28 cellular contexts compared by ENCODE assay signal in the genomic region with DNA sequence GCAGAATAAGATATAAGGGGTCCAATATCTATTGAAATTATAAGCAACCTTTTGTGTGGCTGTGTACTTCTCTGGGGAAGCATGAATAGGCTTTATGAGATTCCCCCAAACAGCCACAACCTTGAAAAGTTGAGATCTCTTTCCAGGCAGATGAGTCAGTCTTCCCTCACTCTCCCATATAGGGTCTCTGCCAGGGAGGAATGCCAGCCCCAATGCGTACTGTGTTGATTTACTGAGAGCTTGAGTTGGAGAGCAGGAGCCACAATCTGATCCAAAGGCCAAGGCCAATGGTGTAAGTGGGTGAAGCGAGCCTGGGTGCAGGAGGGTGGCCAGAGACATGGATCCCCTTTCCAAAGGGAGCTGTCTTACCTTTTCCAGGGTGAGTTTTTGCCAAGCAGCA.
A peak's percentile ranks its signal among the peaks of the same experiment; 100 is the strongest.
DNase-seq lines count a peak whose midpoint lies in the region; ATAC-seq and TF ChIP-seq lines count a peak whose summit lies in the region.
"Had no signal": no experiment of that assay in that cellular context is flagged by ENCODE, and none has a peak within 500 bp of the region (broad histone marks: within the 10 kb centered on the region; RNA-seq: fewer than 3 reads in every experiment).

No MANE protein-coding gene starts in this region.

- no peaks in the 10 kb centered on the region for H3F3A ChIP-seq in SK-N-SH (replicated peaks; ENCODE audit: insufficient read depth)

- H4K20me1 ChIP-seq in SK-N-SH (ENCODE audit: insufficient read depth) = no peaks in the 10 kb centered on the region

- H3K27ac Mint-ChIP-seq in chondrocyte (ENCODE audit: unreplicated experiment) = no peak overlapping the region
- H3K27ac Mint-ChIP-seq: activated CD4-positive, alpha-beta T cell treated with anti-CD3 and anti-CD28 coated beads, Interleukin-2, amount 10 ng/mL, durations not matched to agents 7 days and 5 days; activated naive CD4-positive, alpha-beta T cell treated with anti-CD3 and anti-CD28 coated beads, Interleukin-2, amount 50 U/mL, for 72 hours; activated T-helper 17 cell treated with anti-CD3 and anti-CD28 coated beads, Interleukin-2, amount 50 U/mL, for 72 hours; B cell; stimulated activated naive CD8-positive, alpha-beta T cell treated with anti-CD3 and anti-CD28 coated beads, Interleukin-15, Interleukin-2, amounts not matched to agents 100 ng/mL and 50 ng/mL, for 24 hours had no signal

- no peak overlapping the region for H3K9ac ChIP-seq in SK-N-SH

- H3K4me1 ChIP-seq in right atrium auricular region (no peaks in the 10 kb centered on the region), uterus (peaks cover 0 to 4% of the 10 kb centered on the region in 2 donors), SK-N-SH (ENCODE audit: control insufficient read depth in 1 of 2, insufficient read depth in 2 of 2, low read depth in 1 of 2, low read length in 1 of 2) (peaks cover 0 to 5% of the 10 kb centered on the region in 2 experiments; a peak in 2 of 4 replicates)
- H3K4me1 ChIP-seq: breast epithelium had no signal

- no peak overlapping the region for H2AFZ ChIP-seq in SK-N-SH (ENCODE audit: low read depth)

- H3K27me3 ChIP-seq in right atrium auricular region (no peaks in the 10 kb centered on the region), uterus (no peaks in the 10 kb centered on the region), SK-N-SH (ENCODE audit: insufficient read depth) (no peaks in the 10 kb centered on the region; the same call in 1 of the 2 replicates)
- H3K27me3 ChIP-seq: breast epithelium, transverse colon had no signal

- peaks cover 17% of the 10 kb centered on the region for H3K4me1 Mint-ChIP-seq in chondrocyte (ENCODE audit: low read depth)
- H3K4me1 Mint-ChIP-seq: activated CD4-positive, alpha-beta T cell treated with anti-CD3 and anti-CD28 coated beads, Interleukin-2, amount 10 ng/mL, durations not matched to agents 7 days and 5 days; activated T-helper 17 cell treated with anti-CD3 and anti-CD28 coated beads, Interleukin-2, amount 50 U/mL, for 72 hours; B cell had no signal

- H3K36me3 ChIP-seq in right atrium auricular region (no peaks in the 10 kb centered on the region), uterus (no peaks in the 10 kb centered on the region), SK-N-SH (replicated peaks in 1 of 2; ENCODE audit: control insufficient read depth in 1 of 2, insufficient read depth in 2 of 2, low read length in 1 of 2) (no peaks in the 10 kb centered on the region)
- H3K36me3 ChIP-seq: breast epithelium, transverse colon, WERI-Rb-1 had no signal

- H3K4me3 Mint-ChIP-seq in chondrocyte (ENCODE audit: unreplicated experiment) = no peak overlapping the region
- H3K4me3 Mint-ChIP-seq: activated CD4-positive, alpha-beta T cell treated with anti-CD3 and anti-CD28 coated beads, Interleukin-2, amount 10 ng/mL, durations not matched to agents 7 days and 5 days; activated T-helper 17 cell treated with anti-CD3 and anti-CD28 coated beads, Interleukin-2, amount 50 U/mL, for 72 hours; B cell; stimulated activated naive CD8-positive, alpha-beta T cell treated with anti-CD3 and anti-CD28 coated beads, Interleukin-15, Interleukin-2, amounts not matched to agents 100 ng/mL and 50 ng/mL, for 24 hours had no signal

- no peak for TF ChIP-seq RAD21 in SK-N-SH (IDR thresholded peaks at IDR 0.05; ENCODE audit: low read length)

- no peak overlapping the region for H3K4me3 ChIP-seq in right atrium auricular region
- H3K4me3 ChIP-seq in astrocyte of the cerebellum (ENCODE audit: low read depth, low read length) = no peak overlapping the region
- no peak overlapping the region for H3K4me3 ChIP-seq in uterus
- no peak overlapping the region for H3K4me3 ChIP-seq in SK-N-SH (ENCODE audit: low read depth in 2 of 2, low read length in 1 of 2)
- H3K4me3 ChIP-seq: breast epithelium, lung, SK-N-MC, transverse colon had no signal

- CTCF ChIA-PET in SK-N-SH (lab: Yijun Ruan, JAX) = interaction anchor here (1.3 kb wide), 1 partner anchor 22 kb away, joined by 8 read pairs; no protein-coding TSS in a partner anchor

- no peaks in the 10 kb centered on the region for H3K9me2 ChIP-seq in SK-N-SH

- POLR2A ChIA-PET in SK-N-SH (lab: Yijun Ruan, JAX) = no interaction called here

- H3K9me3 ChIP-seq in right atrium auricular region (no peaks in the 10 kb centered on the region), uterus (no peaks in the 10 kb centered on the region), SK-N-SH (no peaks in the 10 kb centered on the region)
- H3K9me3 ChIP-seq: breast epithelium, transverse colon had no signal

- in situ Hi-C loops in astrocyte of the cerebellum (cut with HindIII; ENCODE audit: low sequenced_read_pairs) = no loop called here

- H3K27ac ChIP-seq in right atrium auricular region (no peak overlapping the region), uterus (peak overlapping the region; percentile 49 to 59), SK-N-SH (ENCODE audit: low read depth in 2 of 2, low read length in 1 of 2) (no peak overlapping the region)
- H3K27ac ChIP-seq: breast epithelium, RWPE1, SK-N-MC, transverse colon, WERI-Rb-1 had no signal

- no peak for TF ChIP-seq POLR2A in uterus (IDR thresholded peaks at IDR 0.05)

- TF ChIP-seq CTCF in right atrium auricular region (IDR thresholded peaks at IDR 0.05) (no peak), astrocyte of the cerebellum (IDR thresholded peaks at IDR 0.05; ENCODE audit: low read depth, low read length, missing control alignments) (no peak), uterus (IDR thresholded peaks at IDR 0.05) (no peak), chondrocyte (IDR thresholded peaks at IDR 0.05) (no peak), SK-N-SH (IDR thresholded peaks at IDR 0.05) (no peak)

- DNase-seq in left cardiac atrium (peak; percentile 36), right atrium auricular region (ENCODE audit: low spot score) (no peak), astrocyte of the cerebellum (ENCODE audit: low read depth) (peak; percentile 9), iris pigment epithelial cell (ENCODE audit: low read depth) (peak; percentile 41), uterus (peak; percentile 47 to 69), chondrocyte (ENCODE audit: low spot score) (no peak), GOT3 (lab: John Stamatoyannopoulos, UW) (no peak), SK-N-SH (no peak)
- DNase-seq: activated CD4-positive, alpha-beta T cell treated with anti-CD3 and anti-CD28 coated beads, Interleukin-2, amount 10 ng/mL, durations not matched to agents 7 days and 5 days; COR-L47; DND-41; foreskin melanocyte; hippocampal formation; islet precursor cell; NCI-H1417; NCI-H2107; NCI-H510A; stimulated activated CD4-positive, alpha-beta T cell treated with anti-CD3 and anti-CD28 coated beads, Interleukin-12 subunit alpha, Interleukin-12 subunit beta, amount 100 ng/mL, for 4 hours; transverse colon; WERI-Rb-1 had no signal

- peak; percentile 57 to 82 for ATAC-seq in left cardiac atrium
- ATAC-seq: activated naive CD4-positive, alpha-beta T cell treated with anti-CD3 and anti-CD28 coated beads, Interleukin-2, amount 50 U/mL, for 72 hours; activated T-helper 17 cell treated with anti-CD3 and anti-CD28 coated beads, Interleukin-2, amount 50 U/mL, for 72 hours had no signal

- peaks cover 16% of the 10 kb centered on the region for H3K27me3 Mint-ChIP-seq in chondrocyte (ENCODE audit: low read depth)

- no peaks in the 10 kb centered on the region for H3K79me2 ChIP-seq in SK-N-SH (ENCODE audit: insufficient read depth)

- H3K4me2 ChIP-seq in SK-N-SH = no peak overlapping the region

- intact Hi-C loops in left cardiac atrium (cut with DNase I) (no loop called here), uterus (cut with DNase I; ENCODE audit: low total_unique reads) (no loop called here)

- H3K9me3 Mint-ChIP-seq in chondrocyte (ENCODE audit: low read depth) = no peaks in the 10 kb centered on the region
- H3K9me3 Mint-ChIP-seq: activated CD4-positive, alpha-beta T cell treated with anti-CD3 and anti-CD28 coated beads, Interleukin-2, amount 10 ng/mL, durations not matched to agents 7 days and 5 days; activated naive CD4-positive, alpha-beta T cell treated with anti-CD3 and anti-CD28 coated beads, Interleukin-2, amount 50 U/mL, for 72 hours; activated T-helper 17 cell treated with anti-CD3 and anti-CD28 coated beads, Interleukin-2, amount 50 U/mL, for 72 hours; stimulated activated naive CD8-positive, alpha-beta T cell treated with anti-CD3 and anti-CD28 coated beads, Interleukin-15, Interleukin-2, amounts not matched to agents 100 ng/mL and 50 ng/mL, for 24 hours had no signal

- H3K36me3 Mint-ChIP-seq in chondrocyte (ENCODE audit: low read depth) = no peaks in the 10 kb centered on the region
- H3K36me3 Mint-ChIP-seq: activated naive CD4-positive, alpha-beta T cell treated with anti-CD3 and anti-CD28 coated beads, Interleukin-2, amount 50 U/mL, for 72 hours had no signal

- 6% methylated on average over 2 of the region's 2 CpGs for WGBS in SK-N-SH (ENCODE audit: low lambda C conversion rate)

- TF ChIP-seq EP300 in SK-N-SH (IDR thresholded peaks at IDR 0.05; ENCODE audit: borderline replicate concordance in 1 of 2, low read depth in 1 of 2, low read length in 1 of 2) = no peak

TF ChIP-seq in SK-N-SH, 30 proteins besides CTCF, POLR2A, EP300 and RAD21 (continues in another document):
- TF ChIP-seq NRF1 (IDR thresholded peaks at IDR 0.05; ENCODE audit: low read depth, low read length) (no peak), YY1 (IDR thresholded peaks at IDR 0.05; ENCODE audit: low read depth) (no peak), JUND (IDR thresholded peaks at IDR 0.05) (no peak)
- TF ChIP-seq, protein P1, sequence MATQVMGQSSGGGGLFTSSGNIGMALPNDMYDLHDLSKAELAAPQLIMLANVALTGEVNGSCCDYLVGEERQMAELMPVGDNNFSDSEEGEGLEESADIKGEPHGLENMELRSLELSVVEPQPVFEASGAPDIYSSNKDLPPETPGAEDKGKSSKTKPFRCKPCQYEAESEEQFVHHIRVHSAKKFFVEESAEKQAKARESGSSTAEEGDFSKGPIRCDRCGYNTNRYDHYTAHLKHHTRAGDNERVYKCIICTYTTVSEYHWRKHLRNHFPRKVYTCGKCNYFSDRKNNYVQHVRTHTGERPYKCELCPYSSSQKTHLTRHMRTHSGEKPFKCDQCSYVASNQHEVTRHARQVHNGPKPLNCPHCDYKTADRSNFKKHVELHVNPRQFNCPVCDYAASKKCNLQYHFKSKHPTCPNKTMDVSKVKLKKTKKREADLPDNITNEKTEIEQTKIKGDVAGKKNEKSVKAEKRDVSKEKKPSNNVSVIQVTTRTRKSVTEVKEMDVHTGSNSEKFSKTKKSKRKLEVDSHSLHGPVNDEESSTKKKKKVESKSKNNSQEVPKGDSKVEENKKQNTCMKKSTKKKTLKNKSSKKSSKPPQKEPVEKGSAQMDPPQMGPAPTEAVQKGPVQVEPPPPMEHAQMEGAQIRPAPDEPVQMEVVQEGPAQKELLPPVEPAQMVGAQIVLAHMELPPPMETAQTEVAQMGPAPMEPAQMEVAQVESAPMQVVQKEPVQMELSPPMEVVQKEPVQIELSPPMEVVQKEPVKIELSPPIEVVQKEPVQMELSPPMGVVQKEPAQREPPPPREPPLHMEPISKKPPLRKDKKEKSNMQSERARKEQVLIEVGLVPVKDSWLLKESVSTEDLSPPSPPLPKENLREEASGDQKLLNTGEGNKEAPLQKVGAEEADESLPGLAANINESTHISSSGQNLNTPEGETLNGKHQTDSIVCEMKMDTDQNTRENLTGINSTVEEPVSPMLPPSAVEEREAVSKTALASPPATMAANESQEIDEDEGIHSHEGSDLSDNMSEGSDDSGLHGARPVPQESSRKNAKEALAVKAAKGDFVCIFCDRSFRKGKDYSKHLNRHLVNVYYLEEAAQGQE (IDR thresholded peaks at IDR 0.05; ENCODE audit: low read depth, low read length) = no peak

Comparison
In these comparisons a context has a peak if more than half of its experiments do, and no peak if none do; other contexts are left out.
1. DNase-seq: peak in left cardiac atrium (single experiment), astrocyte of the cerebellum (single experiment), iris pigment epithelial cell (single experiment) and uterus (2 of 2); none in right atrium auricular region (single experiment), chondrocyte (single experiment), GOT3 (single experiment) and SK-N-SH (single experiment).
2. H3K27ac ChIP-seq: peak in uterus (2 of 2); none in right atrium auricular region (0 of 2) and SK-N-SH (0 of 2).